Comparison of ENCODE assay signal across 8 cellular contexts in genomic region chr1:23664837-23665795, GRCh38. TPM values are rescaled to one million over a fixed set of nuclear protein-coding genes. Genes with fewer than 3 reads are reported as not detected.
DNase-seq lines count a peak whose midpoint lies in the region; ATAC-seq and TF ChIP-seq lines count a peak whose summit lies in the region.

No MANE protein-coding gene starts in this region.

- H3F3A ChIP-seq in neural progenitor cell (ENCODE audit: low read depth): peaks cover 3% of the 10 kb centered on the region

- H3K9me3 Mint-ChIP-seq in neural progenitor cell: no peaks in the 10 kb centered on the region

- peaks cover 3% of the 10 kb centered on the region for H3K4me1 Mint-ChIP-seq in neural progenitor cell

- no peak overlapping the region for H3K4me3 ChIP-seq in NB4 (ENCODE audit: low read depth, low read length)
- H3K4me3 ChIP-seq in adrenal gland: no peak overlapping the region
- H3K4me3 ChIP-seq in neural progenitor cell: no peak overlapping the region

- H3K9ac ChIP-seq in neural progenitor cell: no peak overlapping the region

- H3K27ac Mint-ChIP-seq in neural progenitor cell: peak overlapping the region; percentile 72

- H3K79me2 ChIP-seq in neural progenitor cell (ENCODE audit: low read depth): no peaks in the 10 kb centered on the region

- peak; percentile 28 for TF ChIP-seq CTCF in NB4 (IDR thresholded peaks at IDR 0.05; ENCODE audit: low read depth, low read length)
- peak; percentile 21 to 72 (median 44) for TF ChIP-seq CTCF in adrenal gland (IDR thresholded peaks at IDR 0.05)
- TF ChIP-seq CTCF in neural progenitor cell (IDR thresholded peaks at IDR 0.05): peak; percentile 69

- H2AFZ ChIP-seq in neural progenitor cell (replicated peaks): no peak overlapping the region

- H3K27ac ChIP-seq in adrenal gland (no peak overlapping the region), neural progenitor cell (no peak overlapping the region)

- peaks cover 4% of the 10 kb centered on the region for H3K27me3 Mint-ChIP-seq in neural progenitor cell (ENCODE audit: insufficient read depth, low read depth)

- no peak overlapping the region for H3K4me3 Mint-ChIP-seq in neural progenitor cell

- WGBS in adrenal gland, 4 donors: 64 to 69% (median 67%) methylated on average over 11 of the region's 11 CpGs

- TF ChIP-seq POLR2A in NB4 (IDR thresholded peaks at IDR 0.05; ENCODE audit: extremely low read depth, insufficient read length) (no peak), adrenal gland (IDR thresholded peaks at IDR 0.05) (no peak)

- no peaks in the 10 kb centered on the region for H3K36me3 Mint-ChIP-seq in neural progenitor cell

- H3K4me2 ChIP-seq in neural progenitor cell: no peak overlapping the region

- intact Hi-C loops in adrenal gland (cut with DNase I): no loop called here

- DNase-seq in activated T-cell treated with anti-CD3 and anti-CD28 coated beads for 48 hours (ENCODE audit: low read depth) (peak; percentile 10), activated T-cell treated with anti-CD3 and anti-CD28 coated beads for 4 hours (no peak), NB4 (ENCODE audit: low read depth) (peak; percentile 51), adrenal gland (peak in 6 of 7 donors; percentile 37 to 63 (median 46)), neural progenitor cell (ENCODE audit: low spot score) (peak; percentile 57)

- no peaks in the 10 kb centered on the region for H4K20me1 ChIP-seq in neural progenitor cell (ENCODE audit: low read depth)

- no peaks in the 10 kb centered on the region for H3K27me3 ChIP-seq in adrenal gland
- no peaks in the 10 kb centered on the region for H3K27me3 ChIP-seq in neural progenitor cell

- H3K36me3 ChIP-seq in adrenal gland (replicated peaks in 1 of 2): no peaks in the 10 kb centered on the region
- H3K36me3 ChIP-seq in neural progenitor cell: no peaks in the 10 kb centered on the region

- H3K4me1 ChIP-seq in adrenal gland (replicated peaks in 1 of 2) (no peaks in the 10 kb centered on the region), neural progenitor cell (no peaks in the 10 kb centered on the region)

- ATAC-seq in GM19035 (IDR thresholded peaks at IDR 0.05; ENCODE audit: unreplicated experiment) (no peak), HG03045 (IDR thresholded peaks at IDR 0.05; ENCODE audit: unreplicated experiment) (no peak), HG03139 (IDR thresholded peaks at IDR 0.05; ENCODE audit: unreplicated experiment) (no peak)

- H3K9me3 ChIP-seq in adrenal gland (replicated peaks in 1 of 3) (no peaks in the 10 kb centered on the region), neural progenitor cell (ENCODE audit: low read depth) (no peaks in the 10 kb centered on the region)

RNA-seq across cellular contexts. Expression of gene RPL11, which starts 26.5 kb away (rescaled TPM):
- 100 to 1,000 TPM; 685 to 982 (median 819) TPM for total RNA-seq in adrenal gland
- polyA plus RNA-seq in adrenal gland: 1,000 to 10,000 TPM; 1,450 to 2,028 (median 1,673) TPM
- total RNA-seq in neural progenitor cell (ENCODE audit: low replicate concordance): 1,388 and 2,503 TPM in 2 replicates
